In genomic region chr1:61743716-61744620, GRCh38 we compare ENCODE assay signal across 10 cellular contexts. TPM values are rescaled to one million over a fixed set of nuclear protein-coding genes. Genes with fewer than 3 reads are reported as not detected.
A peak's percentile ranks its signal among the peaks of the same experiment; 100 is the strongest.
DNase-seq lines count a peak whose midpoint lies in the region; ATAC-seq, FAIRE-seq and TF ChIP-seq lines count a peak whose summit lies in the region.
"Had no signal": no experiment of that assay in that cellular context is flagged by ENCODE, and none has a peak within 500 bp of the region (broad histone marks: within the 10 kb centered on the region; RNA-seq: fewer than 3 reads in every experiment).

No MANE protein-coding gene starts in this region.

- in situ Hi-C loops in brain microvascular endothelial cell (cut with HindIII; ENCODE audit: low pct_ligation_motif_present, low sequenced_read_pairs) = no loop called here

- no peak overlapping the region for H3K4me3 ChIP-seq in brain microvascular endothelial cell (ENCODE audit: low read depth, low read length)
- peak overlapping the region in 2 of 4 donors; percentile 81 to 97 for H3K4me3 ChIP-seq in pancreas

- no peaks in the 10 kb centered on the region for H3K27me3 ChIP-seq in brain microvascular endothelial cell (replicated peaks)
- no peaks in the 10 kb centered on the region for H3K27me3 ChIP-seq in pancreas

- WGBS in pancreas, 2 donors = 47 to 51% methylated on average over 6 of the region's 6 CpGs

- H3K9me3 Mint-ChIP-seq in stimulated activated naive CD8-positive, alpha-beta T cell treated with anti-CD3 and anti-CD28 coated beads, Interleukin-15, Interleukin-2, amounts not matched to agents 100 ng/mL and 50 ng/mL, for 24 hours = no peaks in the 10 kb centered on the region
- H3K9me3 Mint-ChIP-seq in stimulated activated naive CD8-positive, alpha-beta T cell treated with anti-CD3 and anti-CD28 coated beads, Interleukin-15, amount 100 ng/mL, for 72 hours = no peaks in the 10 kb centered on the region

- peaks cover 22% of the 10 kb centered on the region for H3K4me1 Mint-ChIP-seq in stimulated activated naive CD8-positive, alpha-beta T cell treated with anti-CD3 and anti-CD28 coated beads, Interleukin-15, Interleukin-2, amounts not matched to agents 100 ng/mL and 50 ng/mL, for 24 hours (ENCODE audit: low read depth)
- H3K4me1 Mint-ChIP-seq in stimulated activated naive CD8-positive, alpha-beta T cell treated with anti-CD3 and anti-CD28 coated beads, Interleukin-15, amount 100 ng/mL, for 72 hours = peaks cover 44% of the 10 kb centered on the region

- H3K27me3 Mint-ChIP-seq in stimulated activated naive CD8-positive, alpha-beta T cell treated with anti-CD3 and anti-CD28 coated beads, Interleukin-15, Interleukin-2, amounts not matched to agents 100 ng/mL and 50 ng/mL, for 24 hours = no peaks in the 10 kb centered on the region
- H3K27me3 Mint-ChIP-seq in stimulated activated naive CD8-positive, alpha-beta T cell treated with anti-CD3 and anti-CD28 coated beads, Interleukin-15, amount 100 ng/mL, for 72 hours = no peaks in the 10 kb centered on the region

- no peak for FAIRE-seq in pancreas (lab: Jason Lieb, UNC)
- FAIRE-seq: G401.6 had no signal

- no peaks in the 10 kb centered on the region for H3K9me3 ChIP-seq in pancreas

- H3K36me3 ChIP-seq in brain microvascular endothelial cell (replicated peaks) (no peaks in the 10 kb centered on the region), pancreas (no peaks in the 10 kb centered on the region)

- CTCF ChIA-PET in RWPE1 (lab: Yijun Ruan, JAX) = interaction anchor here (0.6 to 0.7 kb wide), 2 partner anchors 9 to 694 kb away, joined by 3 to 4 read pairs; no protein-coding TSS in a partner anchor

- POLR2A ChIA-PET in RWPE1 (lab: Yijun Ruan, JAX; ENCODE audit: low non-redundant PET) = no interaction called here

- TF ChIP-seq CTCF in brain microvascular endothelial cell (IDR thresholded peaks at IDR 0.05; ENCODE audit: low read depth, low read length, missing control alignments) = no peak
- no peak for TF ChIP-seq CTCF in pancreas (IDR thresholded peaks at IDR 0.05)
- TF ChIP-seq CTCF in RWPE1 (conservative IDR thresholded peaks at IDR 0.05; ENCODE audit: low read depth) = no peak

- H3K4me1 ChIP-seq in pancreas = peaks cover 0 to 19% (median 10%) of the 10 kb centered on the region in 3 donors

- H3K36me3 Mint-ChIP-seq in stimulated activated naive CD8-positive, alpha-beta T cell treated with anti-CD3 and anti-CD28 coated beads, Interleukin-15, Interleukin-2, amounts not matched to agents 100 ng/mL and 50 ng/mL, for 24 hours (ENCODE audit: low read depth) = no peaks in the 10 kb centered on the region

- peak overlapping the region; percentile 67 for H3K4me3 Mint-ChIP-seq in stimulated activated naive CD8-positive, alpha-beta T cell treated with anti-CD3 and anti-CD28 coated beads, Interleukin-15, Interleukin-2, amounts not matched to agents 100 ng/mL and 50 ng/mL, for 24 hours
- peak overlapping the region in 1 of 2 donors; percentile 80 for H3K4me3 Mint-ChIP-seq in stimulated activated naive CD8-positive, alpha-beta T cell treated with anti-CD3 and anti-CD28 coated beads, Interleukin-15, amount 100 ng/mL, for 72 hours

- DNase-seq in stimulated activated naive CD8-positive, alpha-beta T cell treated with anti-CD3 and anti-CD28 coated beads, Interleukin-15, amount 100 ng/mL, for 72 hours = no peak
- DNase-seq in brain microvascular endothelial cell (peak; percentile 27), mucosa of gallbladder (ENCODE audit: low spot score) (peak; percentile 16), pancreas (no peak), dermis blood vessel endothelial cell (no peak), RWPE1 (ENCODE audit: low spot score) (no peak)

- ATAC-seq in stimulated activated naive CD8-positive, alpha-beta T cell treated with anti-CD3 and anti-CD28 coated beads, Interleukin-15, amount 100 ng/mL, for 72 hours = no peak
- ATAC-seq in GM21576 (IDR thresholded peaks at IDR 0.05; ENCODE audit: unreplicated experiment) (no peak), pancreas (no peak)

- intact Hi-C loops in pancreas (cut with DNase I) = no loop called here

- no peak overlapping the region for H3K27ac Mint-ChIP-seq in stimulated activated naive CD8-positive, alpha-beta T cell treated with anti-CD3 and anti-CD28 coated beads, Interleukin-15, Interleukin-2, amounts not matched to agents 100 ng/mL and 50 ng/mL, for 24 hours
- H3K27ac Mint-ChIP-seq in stimulated activated naive CD8-positive, alpha-beta T cell treated with anti-CD3 and anti-CD28 coated beads, Interleukin-15, amount 100 ng/mL, for 72 hours = no peak overlapping the region

- no peak overlapping the region for H3K27ac ChIP-seq in brain microvascular endothelial cell
- peak overlapping the region in 2 of 4 donors; percentile 93 to 95 for H3K27ac ChIP-seq in pancreas
- H3K27ac ChIP-seq in RWPE1 = no peak overlapping the region
- H3K27ac ChIP-seq: KMS-11 had no signal

RNA-seq across cellular contexts. Expression of gene PATJ, which starts 1.7 kb away (rescaled TPM):
- total RNA-seq in mucosa of gallbladder (86.8 TPM), pancreas (10 to 100 TPM; 22.6 to 45.4 (median 31.5) TPM), dermis blood vessel endothelial cell (5.4 and 6.1 TPM in 2 replicates)
- polyA plus RNA-seq in pancreas = 10 to 100 TPM; 14.8 to 15.9 TPM

RNA-seq across cellular contexts. Expression of gene TM2D1, which starts 19.0 kb away (rescaled TPM):
- total RNA-seq in mucosa of gallbladder = 40.8 TPM
- total RNA-seq in pancreas = 10 to 100 TPM; 10.6 to 20.5 (median 12.7) TPM
- polyA plus RNA-seq in pancreas = 10 to 100 TPM in 1 of 2 donors, 1 to 10 TPM in 1; 5.4 to 24.0 TPM
- 48.8 and 65.6 TPM in 2 replicates for total RNA-seq in dermis blood vessel endothelial cell

Comparison
In these comparisons a context has a peak if more than half of its experiments do, and no peak if none do; other contexts are left out.
1. DNase-seq: peak in brain microvascular endothelial cell (single experiment) and mucosa of gallbladder (single experiment); none in stimulated activated naive CD8-positive, alpha-beta T cell treated with anti-CD3 and anti-CD28 coated beads, Interleukin-15, amount 100 ng/mL, for 72 hours (0 of 2), pancreas (0 of 6), dermis blood vessel endothelial cell (single experiment) and RWPE1 (single experiment).